ENCODE assay signal across 3 cellular contexts in the genomic region with DNA sequence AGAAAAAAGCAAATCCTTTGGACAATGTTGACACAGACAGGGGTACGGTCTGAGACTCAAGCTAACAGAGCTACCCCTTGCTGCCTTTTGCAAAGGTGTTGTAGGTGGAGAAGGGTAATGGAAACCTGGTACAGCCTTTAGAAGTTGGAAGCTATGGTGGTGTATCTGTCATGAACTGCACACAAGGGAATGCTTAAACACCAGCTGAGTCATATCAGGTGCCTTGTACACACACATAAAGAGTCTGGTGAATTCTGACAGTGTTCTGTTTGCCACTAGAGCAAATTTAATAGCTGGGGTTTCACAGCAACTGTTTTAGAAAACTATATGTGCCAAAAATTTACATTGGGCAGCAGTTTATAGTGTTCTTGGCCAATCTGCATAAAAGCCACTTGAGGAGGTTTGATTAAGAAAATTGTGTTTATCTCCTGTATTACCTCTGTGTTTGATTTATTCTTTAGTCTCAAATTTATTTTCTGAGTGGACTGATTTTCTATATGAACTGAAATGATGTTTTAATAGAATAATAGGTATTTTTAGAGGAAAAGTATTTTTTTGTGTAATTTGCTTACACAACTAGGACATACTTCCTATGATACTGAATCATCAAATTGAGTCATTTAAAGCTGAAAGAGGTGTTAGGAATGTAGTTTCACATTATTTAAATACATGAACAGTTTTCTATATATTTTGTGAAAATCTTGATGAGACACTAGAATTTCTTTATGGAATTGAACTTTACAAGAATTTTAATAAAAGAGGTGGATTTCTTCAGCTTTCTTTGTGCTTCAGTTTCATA.
TF ChIP-seq lines count a peak whose summit lies in the region.

No MANE protein-coding gene starts in this region.

TF ChIP-seq in SK-N-SH treated with all-trans-retinoic acid at 6 μM for 48 hours, 23 proteins besides CTCF, POLR2A, EP300 and RAD21:
- no peak for TF ChIP-seq ARNTL (CRISPR knock-in tag; IDR thresholded peaks at IDR 0.05; ENCODE audit: borderline replicate concordance, low read depth)
TF ChIP-seq in SK-N-SH treated with all-trans-retinoic acid at 6 μM for 48 hours: peak in this region for 0.

TF ChIP-seq in SK-N-SH, 30 proteins besides CTCF, POLR2A, EP300 and RAD21:
- no peak for TF ChIP-seq CHD2 (IDR thresholded peaks at IDR 0.05; ENCODE audit: low read length, partially characterized antibody)

TF ChIP-seq in IMR-90, 13 proteins besides CTCF, POLR2A, EP300 and RAD21:
- no peak for TF ChIP-seq RFX5 (IDR thresholded peaks at IDR 0.05; ENCODE audit: low read depth, low read length)
- no peak for TF ChIP-seq MXI1 (IDR thresholded peaks at IDR 0.05; ENCODE audit: borderline replicate concordance, low read depth, low read length)
- TF ChIP-seq SMC3 (IDR thresholded peaks at IDR 0.05; ENCODE audit: low read depth, low read length) = no peak
- TF ChIP-seq, protein P1, sequence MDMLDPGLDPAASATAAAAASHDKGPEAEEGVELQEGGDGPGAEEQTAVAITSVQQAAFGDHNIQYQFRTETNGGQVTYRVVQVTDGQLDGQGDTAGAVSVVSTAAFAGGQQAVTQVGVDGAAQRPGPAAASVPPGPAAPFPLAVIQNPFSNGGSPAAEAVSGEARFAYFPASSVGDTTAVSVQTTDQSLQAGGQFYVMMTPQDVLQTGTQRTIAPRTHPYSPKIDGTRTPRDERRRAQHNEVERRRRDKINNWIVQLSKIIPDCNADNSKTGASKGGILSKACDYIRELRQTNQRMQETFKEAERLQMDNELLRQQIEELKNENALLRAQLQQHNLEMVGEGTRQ (IDR thresholded peaks at IDR 0.05; ENCODE audit: low read depth, low read length) = no peak
- TF ChIP-seq, protein P2, sequence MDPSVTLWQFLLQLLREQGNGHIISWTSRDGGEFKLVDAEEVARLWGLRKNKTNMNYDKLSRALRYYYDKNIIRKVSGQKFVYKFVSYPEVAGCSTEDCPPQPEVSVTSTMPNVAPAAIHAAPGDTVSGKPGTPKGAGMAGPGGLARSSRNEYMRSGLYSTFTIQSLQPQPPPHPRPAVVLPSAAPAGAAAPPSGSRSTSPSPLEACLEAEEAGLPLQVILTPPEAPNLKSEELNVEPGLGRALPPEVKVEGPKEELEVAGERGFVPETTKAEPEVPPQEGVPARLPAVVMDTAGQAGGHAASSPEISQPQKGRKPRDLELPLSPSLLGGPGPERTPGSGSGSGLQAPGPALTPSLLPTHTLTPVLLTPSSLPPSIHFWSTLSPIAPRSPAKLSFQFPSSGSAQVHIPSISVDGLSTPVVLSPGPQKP (IDR thresholded peaks at IDR 0.05; ENCODE audit: borderline replicate concordance, low read depth, low read length) = no peak
- TF ChIP-seq CEBPB (IDR thresholded peaks at IDR 0.05; ENCODE audit: low read depth, low read length) = no peak
- TF ChIP-seq MAFK (IDR thresholded peaks at IDR 0.05; ENCODE audit: low read depth, low read length) = no peak
- no peak for TF ChIP-seq BHLHE40 (IDR thresholded peaks at IDR 0.05; ENCODE audit: low read depth, low read length)
- TF ChIP-seq CHD1 (IDR thresholded peaks at IDR 0.05; ENCODE audit: low read depth, low read length) = no peak
- no peak for TF ChIP-seq NFE2L2 (IDR thresholded peaks at IDR 0.05; ENCODE audit: low read depth, low read length)
